Comparison of ENCODE assay signal across 21 cellular contexts in genomic region chr19:9751449-9751848, GRCh38.
"Had no signal": no experiment of that assay in that cellular context is flagged by ENCODE, and none has a peak within 500 bp of the region (broad histone marks: within the 10 kb centered on the region; RNA-seq: fewer than 3 reads in every experiment).

No MANE protein-coding gene starts in this region.

- FAIRE-seq: RCC 7860 had no signal

- H3K27ac ChIP-seq: KMS-11 had no signal

- DNase-seq: IMR-90, Kasumi-1, MM.1S, NCI-H1092 treated with DMSO at 0.1 percent for 48 hours, NCI-H1436, NCI-H187, NCI-H2029, NCI-H2081 treated with DMSO at 0.1 percent for 48 hours, NCI-H2171, NCI-H226, NCI-H446, NCI-H510A, NCI-H524 treated with DMSO at 0.1 percent for 48 hours, NCI-H69, NCI-H774, Right ventricle myocardium superior, RPMI8226, SK-N-SH, SW 1271 had no signal

- H3K4me2 ChIP-seq: KMS-11, SK-N-SH had no signal

- H3K9ac ChIP-seq: KMS-11, SK-N-SH had no signal
